Comparison of ENCODE assay signal across 3 cellular contexts in the genomic region with DNA sequence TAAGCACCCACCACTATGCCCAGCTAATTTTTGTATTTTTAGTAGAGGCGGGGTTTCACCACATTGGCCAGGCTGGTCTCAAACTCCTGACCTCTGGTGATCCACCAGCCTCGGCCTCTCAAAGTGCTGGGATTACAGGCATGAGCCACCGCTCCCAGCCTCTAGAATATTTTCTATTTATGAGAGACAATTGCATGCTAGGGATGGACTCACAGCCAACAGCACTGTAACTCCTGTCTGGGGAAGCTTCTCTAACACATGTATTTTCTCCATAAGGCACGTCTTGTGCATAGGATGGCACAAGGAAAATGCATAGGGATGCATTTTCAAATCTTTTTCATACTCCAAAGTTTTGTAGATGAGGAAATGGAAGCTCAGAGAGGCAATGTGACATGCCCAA. TPM values are rescaled to one million over a fixed set of nuclear protein-coding genes. Genes with fewer than 3 reads are reported as not detected.
"Had no signal": no experiment of that assay in that cellular context is flagged by ENCODE, and none has a peak within 500 bp of the region (broad histone marks: within the 10 kb centered on the region; RNA-seq: fewer than 3 reads in every experiment).

No MANE protein-coding gene starts in this region.

RNA-seq across cellular contexts. Expression of gene DDC, which starts 19.6 kb away (rescaled TPM):
- total RNA-seq: LHCN-M2, M059J, NCI-H460 had no signal
